11 cellular contexts compared by ENCODE assay signal in genomic region chr5:175728885-175729828, GRCh38.
DNase-seq lines count a peak whose midpoint lies in the region; ATAC-seq and TF ChIP-seq lines count a peak whose summit lies in the region.
"Had no signal": no experiment of that assay in that cellular context is flagged by ENCODE, and none has a peak within 500 bp of the region (broad histone marks: within the 10 kb centered on the region; RNA-seq: fewer than 3 reads in every experiment).

No MANE protein-coding gene starts in this region.

- peak; percentile 13 for DNase-seq in activated CD4-positive, alpha-beta T cell treated with anti-CD3 and anti-CD28 coated beads for 36 hours
- no peak for DNase-seq in activated CD4-positive, alpha-beta T cell treated with anti-CD3 and anti-CD28 coated beads, Interleukin-2, amount 50 U/mL, for 4 hours
- DNase-seq in NCI-H69 (lab: John Stamatoyannopoulos, UW) (peak; percentile 75), heart right ventricle (peak in 1 of 2 donors; percentile 32), retina (peak; percentile 73), coronary artery (ENCODE audit: low spot score) (no peak), AG08395 (ENCODE audit: low spot score) (no peak), amniotic stem cell (lab: John Stamatoyannopoulos, UW) (no peak)

- H3K4me3 ChIP-seq in heart right ventricle = peak overlapping the region in 3 of 10 donors; percentile 4 to 20 (median 15)
- no peak overlapping the region for H3K4me3 ChIP-seq in coronary artery
- H3K4me3 ChIP-seq: BLaER1 treated with 17β-estradiol and CSF1 and Interleukin-3, amounts not matched to agents 10 nM and 100 nM; SJSA1 had no signal

- no peaks in the 10 kb centered on the region for H3K36me3 ChIP-seq in heart right ventricle
- H3K36me3 ChIP-seq: BLaER1 treated with 17β-estradiol and CSF1 and Interleukin-3, amounts not matched to agents 10 nM and 100 nM; SJSA1 had no signal

- peaks cover 0 to 5% (median 0%) of the 10 kb centered on the region in 11 donors for H3K9me3 ChIP-seq in heart right ventricle

- CTCF ChIA-PET in activated CD4-positive, alpha-beta T cell treated with anti-CD3 and anti-CD28 coated beads for 36 hours (lab: Charles Lee) = interaction anchor here (0.5 to 6.1 kb wide), 35 partner anchors 11 to 527 kb away, joined by 3 to 87 read pairs (median 3); partner anchors contain the start of gene CPLX2

- peaks cover 5% of the 10 kb centered on the region for H3K4me1 Mint-ChIP-seq in activated CD4-positive, alpha-beta T cell treated with anti-CD3 and anti-CD28 coated beads for 36 hours

- peaks cover 0 to 54% (median 38%) of the 10 kb centered on the region in 7 donors for H3K27me3 ChIP-seq in heart right ventricle
- H3K27me3 ChIP-seq: SJSA1 had no signal

- intact Hi-C loops in activated CD4-positive, alpha-beta T cell treated with anti-CD3 and anti-CD28 coated beads for 36 hours (cut with DNase I, micrococcal nuclease) = loop anchor here (1.0 to 5.0 kb wide), 2 partner anchors 143 to 195 kb away; partner anchors contain the start of gene CPLX2 (in 1 of the 2)
- intact Hi-C loops in heart right ventricle (cut with DNase I) = no loop called here

- peaks cover 15% of the 10 kb centered on the region for H3K27me3 Mint-ChIP-seq in activated CD4-positive, alpha-beta T cell treated with anti-CD3 and anti-CD28 coated beads for 36 hours

- H3K4me3 Mint-ChIP-seq in activated CD4-positive, alpha-beta T cell treated with anti-CD3 and anti-CD28 coated beads for 36 hours = no peak overlapping the region
- H3K4me3 Mint-ChIP-seq: activated naive CD4-positive, alpha-beta T cell treated with anti-CD3 and anti-CD28 coated beads, Interleukin-2, amount 50 U/mL, for 24 hours had no signal

- POLR2A ChIA-PET in activated CD4-positive, alpha-beta T cell treated with anti-CD3 and anti-CD28 coated beads for 36 hours (lab: Charles Lee) = no interaction called here

- peak in 3 of 9 donors; percentile 7 to 21 (median 8) for TF ChIP-seq CTCF in heart right ventricle (IDR thresholded peaks at IDR 0.05)
- TF ChIP-seq CTCF in coronary artery (IDR thresholded peaks at IDR 0.05) = no peak

- H3K9me3 Mint-ChIP-seq in activated CD4-positive, alpha-beta T cell treated with anti-CD3 and anti-CD28 coated beads for 36 hours (ENCODE audit: low read depth) = no peaks in the 10 kb centered on the region
- H3K9me3 Mint-ChIP-seq: activated naive CD4-positive, alpha-beta T cell treated with anti-CD3 and anti-CD28 coated beads, Interleukin-2, amount 50 U/mL, for 24 hours had no signal

- no peak overlapping the region for H3K27ac Mint-ChIP-seq in activated CD4-positive, alpha-beta T cell treated with anti-CD3 and anti-CD28 coated beads for 36 hours
- H3K27ac Mint-ChIP-seq: activated naive CD4-positive, alpha-beta T cell treated with anti-CD3 and anti-CD28 coated beads, Interleukin-2, amount 50 U/mL, for 24 hours had no signal

- peak; percentile 20 for ATAC-seq in activated CD4-positive, alpha-beta T cell treated with anti-CD3 and anti-CD28 coated beads for 36 hours
- ATAC-seq in heart right ventricle = peak in 7 of 8 donors; percentile 53 to 87 (median 68)

- 15 to 19% methylated on average over 33 of the region's 33 CpGs for WGBS in heart right ventricle, 2 donors

- peaks cover 0 to 8% (median 0%) of the 10 kb centered on the region in 9 donors for H3K4me1 ChIP-seq in heart right ventricle
- H3K4me1 ChIP-seq: SJSA1 had no signal

- no peak overlapping the region for H3K27ac ChIP-seq in heart right ventricle
- H3K27ac ChIP-seq in coronary artery = no peak overlapping the region
- H3K27ac ChIP-seq: BLaER1 treated with 17β-estradiol and CSF1 and Interleukin-3, amounts not matched to agents 10 nM and 100 nM; SJSA1 had no signal

- no peaks in the 10 kb centered on the region for H3K36me3 Mint-ChIP-seq in activated CD4-positive, alpha-beta T cell treated with anti-CD3 and anti-CD28 coated beads for 36 hours (ENCODE audit: low read depth)
- H3K36me3 Mint-ChIP-seq: activated naive CD4-positive, alpha-beta T cell treated with anti-CD3 and anti-CD28 coated beads, Interleukin-2, amount 50 U/mL, for 24 hours had no signal

Comparison
In these comparisons a context has a peak if more than half of its experiments do, and no peak if none do; other contexts are left out.
1. DNase-seq: peak in activated CD4-positive, alpha-beta T cell treated with anti-CD3 and anti-CD28 coated beads for 36 hours (single experiment), NCI-H69 (single experiment) and retina (single experiment); none in activated CD4-positive, alpha-beta T cell treated with anti-CD3 and anti-CD28 coated beads, Interleukin-2, amount 50 U/mL, for 4 hours (0 of 2), coronary artery (single experiment), AG08395 (single experiment) and amniotic stem cell (single experiment).
2. intact Hi-C loops: an anchor here in activated CD4-positive, alpha-beta T cell treated with anti-CD3 and anti-CD28 coated beads for 36 hours (1.0 to 5.0 kb wide); none called in heart right ventricle.